Comparison of ENCODE assay signal across 21 cellular contexts in the genomic region with DNA sequence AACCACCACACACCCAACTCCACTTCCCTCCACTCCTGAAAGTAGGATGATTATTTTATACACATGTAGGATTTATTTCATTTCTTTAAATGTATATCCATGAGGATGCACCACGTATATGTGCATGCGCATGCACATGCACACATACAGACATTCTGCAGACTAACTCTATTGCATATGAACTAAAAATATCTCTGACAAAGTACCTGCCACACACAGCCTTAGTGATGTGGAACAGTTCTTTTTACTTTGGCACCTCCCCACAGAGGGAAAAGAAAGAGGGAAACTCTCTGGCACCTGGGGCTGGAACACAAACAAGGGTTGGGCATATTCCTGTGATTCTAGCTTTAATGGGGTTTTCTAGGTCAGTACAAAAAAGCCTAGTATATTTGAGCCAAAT.
"Had no signal": no experiment of that assay in that cellular context is flagged by ENCODE, and none has a peak within 500 bp of the region (broad histone marks: within the 10 kb centered on the region; RNA-seq: fewer than 3 reads in every experiment).

No MANE protein-coding gene starts in this region.

- H3K4me3 ChIP-seq: adrenal gland, lung, skin epidermis, transverse colon, vagina had no signal

- H3K4me1 ChIP-seq: parathyroid adenoma, transverse colon, vagina had no signal

- DNase-seq: activated CD4-positive, alpha-beta memory T cell treated with anti-CD3 and anti-CD28 coated beads, Interleukin-2, amount 10 ng/mL, durations not matched to agents 7 days and 5 days; activated CD4-positive, alpha-beta T cell treated with anti-CD3 and anti-CD28 coated beads for 4 hours; activated effector memory CD4-positive, alpha-beta T cell treated with Interleukin-2 at 50 U/mL for 16 hours; activated T-cell treated with anti-CD3 and anti-CD28 coated beads, Interleukin-2, amount 50 U/mL, for 4 hours; adrenal gland; caudate nucleus; foreskin fibroblast; glutamatergic neuron; midbrain; stimulated activated CD4-positive, alpha-beta T cell treated with anti-CD3 and anti-CD28 coated beads, Interleukin-4, amount 100 ng/mL, for 4 hours; stimulated activated CD8-positive, alpha-beta memory T cell treated with anti-CD3 and anti-CD28 coated beads, Interleukin-4, amount 100 ng/mL, for 48 hours; stimulated activated naive CD4-positive, alpha-beta T cell treated with Interleukin-2 at 50 U/mL for 16 hours; substantia nigra; transverse colon had no signal

- H3K9ac ChIP-seq: parathyroid adenoma had no signal

- H3K79me2 ChIP-seq: parathyroid adenoma had no signal

- H2AFZ ChIP-seq: parathyroid adenoma had no signal

- H3K9me3 Mint-ChIP-seq: activated CD4-positive, alpha-beta memory T cell treated with anti-CD3 and anti-CD28 coated beads, Interleukin-2, amount 10 ng/mL, durations not matched to agents 7 days and 5 days; activated naive CD4-positive, alpha-beta T cell treated with anti-CD3 and anti-CD28 coated beads, Interleukin-2, amount 50 U/mL, for 24 hours; activated T-cell treated with anti-CD3 and anti-CD28 coated beads, Interleukin-2, amount 50 U/mL, for 4 hours; T-helper 1 cell treated with Interleukin-12 subunit alpha and Interleukin-12 subunit beta and Interleukin-4 antibody, amounts not matched to agents 30 μg/mL and 1 μg/mL, for 36 hours; WTC11 had no signal

- H3K27me3 ChIP-seq: adrenal gland, transverse colon, vagina had no signal

- H3K27ac Mint-ChIP-seq: activated CD4-positive, alpha-beta memory T cell treated with anti-CD3 and anti-CD28 coated beads, Interleukin-2, amount 10 ng/mL, durations not matched to agents 7 days and 5 days; activated naive CD4-positive, alpha-beta T cell treated with anti-CD3 and anti-CD28 coated beads, Interleukin-2, amount 50 U/mL, for 24 hours; T-helper 1 cell treated with Interleukin-12 subunit alpha and Interleukin-12 subunit beta and Interleukin-4 antibody, amounts not matched to agents 30 μg/mL and 1 μg/mL, for 36 hours had no signal

- H3K4me1 Mint-ChIP-seq: activated CD4-positive, alpha-beta memory T cell treated with anti-CD3 and anti-CD28 coated beads, Interleukin-2, amount 10 ng/mL, durations not matched to agents 7 days and 5 days; activated naive CD4-positive, alpha-beta T cell treated with anti-CD3 and anti-CD28 coated beads, Interleukin-2, amount 50 U/mL, for 24 hours had no signal

- H3K27ac ChIP-seq: adrenal gland, parathyroid adenoma, transverse colon, vagina had no signal

- H3K4me3 Mint-ChIP-seq: activated CD4-positive, alpha-beta memory T cell treated with anti-CD3 and anti-CD28 coated beads, Interleukin-2, amount 10 ng/mL, durations not matched to agents 7 days and 5 days; activated naive CD4-positive, alpha-beta T cell treated with anti-CD3 and anti-CD28 coated beads, Interleukin-2, amount 50 U/mL, for 24 hours; activated T-cell treated with anti-CD3 and anti-CD28 coated beads, Interleukin-2, amount 50 U/mL, for 4 hours; T-helper 1 cell treated with Interleukin-12 subunit alpha and Interleukin-12 subunit beta and Interleukin-4 antibody, amounts not matched to agents 30 μg/mL and 1 μg/mL, for 36 hours; WTC11 had no signal

- H3K27me3 Mint-ChIP-seq: activated CD4-positive, alpha-beta memory T cell treated with anti-CD3 and anti-CD28 coated beads, Interleukin-2, amount 10 ng/mL, durations not matched to agents 7 days and 5 days; activated naive CD4-positive, alpha-beta T cell treated with anti-CD3 and anti-CD28 coated beads, Interleukin-2, amount 50 U/mL, for 24 hours had no signal

- ATAC-seq: activated T-cell treated with anti-CD3 and anti-CD28 coated beads, Interleukin-2, amount 50 U/mL, for 4 hours; WTC11 had no signal

- H3K9me3 ChIP-seq: adrenal gland, transverse colon, vagina had no signal
